In genomic region chr13:51976423-51976822, GRCh38 we compare ENCODE assay signal across 1 cellular context.
TF ChIP-seq lines count a peak whose summit lies in the region.

No MANE protein-coding gene starts in this region.

TF ChIP-seq in HepG2, 621 proteins besides CTCF, POLR2A, EP300 and RAD21:
- 0 out of 2 replicates have a peak, but pooled peaks have one; percentile 0 for TF ChIP-seq ZNF3 (CRISPR knock-in tag; IDR thresholded peaks at IDR 0.05)
- TF ChIP-seq ZNF160 (CRISPR knock-in tag; IDR thresholded peaks at IDR 0.05): no peak
- TF ChIP-seq PHF5A (CRISPR knock-in tag; IDR thresholded peaks at IDR 0.05; ENCODE audit: low read depth, unreplicated experiment): peak; percentile 7
